In genomic region chr6:13248053-13248452, GRCh38 we compare ENCODE assay signal across 11 cellular contexts.
A peak's percentile ranks its signal among the peaks of the same experiment; 100 is the strongest.
DNase-seq lines count a peak whose midpoint lies in the region; ATAC-seq, FAIRE-seq and TF ChIP-seq lines count a peak whose summit lies in the region.
"Had no signal": no experiment of that assay in that cellular context is flagged by ENCODE, and none has a peak within 500 bp of the region (broad histone marks: within the 10 kb centered on the region; RNA-seq: fewer than 3 reads in every experiment).

No MANE protein-coding gene starts in this region.

- dilution Hi-C loops in keratinocyte (cut with MboI; ENCODE audit: extremely low pct_ligation_motif_present, low sequenced_read_pairs): no loop called here

- peaks cover 45% of the 10 kb centered on the region for H3K4me1 Mint-ChIP-seq in WTC11
- H3K4me1 Mint-ChIP-seq in T-helper 2 cell treated with Interferon-gamma antibody and Interleukin-4, amounts not matched to agents 5 μg/mL and 100 μg/mL, for 36 hours (ENCODE audit: low read depth): no peaks in the 10 kb centered on the region

- H3K36me3 Mint-ChIP-seq in WTC11: peaks cover 9% of the 10 kb centered on the region
- H3K36me3 Mint-ChIP-seq in T-helper 2 cell treated with Interferon-gamma antibody and Interleukin-4, amounts not matched to agents 5 μg/mL and 100 μg/mL, for 36 hours (ENCODE audit: low read depth): no peaks in the 10 kb centered on the region

- ATAC-seq in WTC11: peak; percentile 80
- no peak for ATAC-seq in HG02588 (IDR thresholded peaks at IDR 0.05; ENCODE audit: unreplicated experiment)

- H3K36me3 ChIP-seq in BLaER1 (no peaks in the 10 kb centered on the region), keratinocyte (ENCODE audit: control insufficient read depth in 2 of 2, extremely low read depth in 1 of 2, insufficient read depth in 2 of 2, low read length in 2 of 2) (no peaks in the 10 kb centered on the region)

- H3K4me3 Mint-ChIP-seq in WTC11: no peak overlapping the region
- no peak overlapping the region for H3K4me3 Mint-ChIP-seq in T-helper 2 cell treated with Interferon-gamma antibody and Interleukin-4, amounts not matched to agents 5 μg/mL and 100 μg/mL, for 36 hours

- DNase-seq in NCI-H128 (lab: John Stamatoyannopoulos, UW; ENCODE audit: unreplicated experiment): peak; percentile 68
- DNase-seq in WTC11 (ENCODE audit: low spot score): no peak
- no peak for DNase-seq in keratinocyte (ENCODE audit: low read depth, low spot score)
- no peak for DNase-seq in DMS53 (lab: John Stamatoyannopoulos, UW)
- DNase-seq in T-helper 2 cell treated with Interferon-gamma antibody and Interleukin-4, amounts not matched to agents 5 μg/mL and 100 μg/mL, for 36 hours (ENCODE audit: low spot score): no peak
- DNase-seq in NOMO-1 treated with dmso at 0.1 percent for 144 hours (lab: John Stamatoyannopoulos, UW; ENCODE audit: unreplicated experiment): no peak
- DNase-seq: activated effector memory CD4-positive, alpha-beta T cell treated with anti-CD3 and anti-CD28 coated beads, Interleukin-2, amount 50 U/mL, for 16 hours; T-helper 9 cell had no signal

- H3K27me3 Mint-ChIP-seq in WTC11 (ENCODE audit: low read depth): no peaks in the 10 kb centered on the region
- H3K27me3 Mint-ChIP-seq in T-helper 2 cell treated with Interferon-gamma antibody and Interleukin-4, amounts not matched to agents 5 μg/mL and 100 μg/mL, for 36 hours (ENCODE audit: low read depth): peaks cover 9% of the 10 kb centered on the region

- peaks cover 29% of the 10 kb centered on the region for H3K9me3 ChIP-seq in BLaER1
- no peaks in the 10 kb centered on the region for H3K9me3 ChIP-seq in keratinocyte (ENCODE audit: control insufficient read depth, low read depth, low read length)

- TF ChIP-seq CTCF in WTC11 (IDR thresholded peaks at IDR 0.05) (no peak), keratinocyte (optimal IDR thresholded peaks at IDR 0.05 in 1 of 3, IDR thresholded peaks at IDR 0.05 in 1 of 3, conservative IDR thresholded peaks at IDR 0.05 in 1 of 3; ENCODE audit: extremely low read depth in 1 of 3, insufficient read depth in 2 of 3, low read length in 3 of 3) (no peak)

- H3K9ac ChIP-seq in BLaER1 (no peak overlapping the region), keratinocyte (ENCODE audit: control insufficient read depth, extremely low read depth, insufficient read depth, low read length) (peak overlapping the region; percentile 45)
- H3K9ac ChIP-seq: KMS-11 had no signal

- H3K27me3 ChIP-seq in BLaER1 (no peaks in the 10 kb centered on the region), keratinocyte (ENCODE audit: control insufficient read depth, extremely low read depth, insufficient read depth, low read length) (no peaks in the 10 kb centered on the region)

- H3K27ac ChIP-seq in BLaER1 (no peak overlapping the region), keratinocyte (ENCODE audit: control insufficient read depth, insufficient read depth, low read length) (peak overlapping the region; percentile 44)
- H3K27ac ChIP-seq: KMS-11 had no signal

- H3K9me3 Mint-ChIP-seq in WTC11: peaks cover 7% of the 10 kb centered on the region
- no peaks in the 10 kb centered on the region for H3K9me3 Mint-ChIP-seq in T-helper 2 cell treated with Interferon-gamma antibody and Interleukin-4, amounts not matched to agents 5 μg/mL and 100 μg/mL, for 36 hours

- no peaks in the 10 kb centered on the region for H3K9me1 ChIP-seq in keratinocyte (ENCODE audit: control insufficient read depth, extremely low read depth, insufficient read depth, low read length)

- peak overlapping the region; percentile 77 for H2AFZ ChIP-seq in keratinocyte (ENCODE audit: control insufficient read depth, low read length)

- H3K4me1 ChIP-seq in BLaER1 (peaks cover 17% of the 10 kb centered on the region), keratinocyte (ENCODE audit: control insufficient read depth, extremely low read depth, insufficient read depth, low read length) (peaks cover 11% of the 10 kb centered on the region)

- H3K27ac Mint-ChIP-seq in WTC11: peak overlapping the region; percentile 87
- no peak overlapping the region for H3K27ac Mint-ChIP-seq in T-helper 2 cell treated with Interferon-gamma antibody and Interleukin-4, amounts not matched to agents 5 μg/mL and 100 μg/mL, for 36 hours

- H4K20me1 ChIP-seq in BLaER1 (no peaks in the 10 kb centered on the region), keratinocyte (ENCODE audit: control insufficient read depth, extremely low read depth, insufficient read depth, low read length) (no peaks in the 10 kb centered on the region)

- H3K4me3 ChIP-seq in BLaER1: no peak overlapping the region
- no peak overlapping the region for H3K4me3 ChIP-seq in keratinocyte (ENCODE audit: control insufficient read depth in 2 of 3, extremely low read depth in 1 of 3, insufficient read depth in 2 of 3, low read depth in 1 of 3, low read length in 3 of 3)

- CTCF ChIA-PET in WTC11 (lab: Charles Lee): interaction anchor here (0.8 to 1.5 kb wide), 4 partner anchors 30 to 354 kb away, joined by 3 to 6 read pairs (median 4); no protein-coding TSS in a partner anchor

- no peaks in the 10 kb centered on the region for H3K79me2 ChIP-seq in keratinocyte (ENCODE audit: control insufficient read depth, insufficient read depth, low read length)

- POLR2A ChIA-PET in WTC11 (lab: Charles Lee): no interaction called here

- 0 out of 2 replicates have a peak overlapping the region, but pooled peaks have one; percentile 6 for H3K4me2 ChIP-seq in BLaER1
- H3K4me2 ChIP-seq in keratinocyte (ENCODE audit: control insufficient read depth, extremely low read depth, insufficient read depth, low read depth, low read length): peak overlapping the region; percentile 45
- H3K4me2 ChIP-seq: KMS-11 had no signal

- peak; percentile 91 for FAIRE-seq in keratinocyte (lab: Jason Lieb, UNC)

TF ChIP-seq in WTC11, 78 proteins besides CTCF, POLR2A, EP300 and RAD21:
- 0 out of 2 replicates have a peak, but pooled peaks have one; percentile 21 for TF ChIP-seq SP1 (CRISPR knock-in tag; conservative IDR thresholded peaks at IDR 0.05)
- TF ChIP-seq PRDM15 (CRISPR knock-in tag; IDR thresholded peaks at IDR 0.05): no peak
